10 cellular contexts compared by ENCODE assay signal in the genomic region with DNA sequence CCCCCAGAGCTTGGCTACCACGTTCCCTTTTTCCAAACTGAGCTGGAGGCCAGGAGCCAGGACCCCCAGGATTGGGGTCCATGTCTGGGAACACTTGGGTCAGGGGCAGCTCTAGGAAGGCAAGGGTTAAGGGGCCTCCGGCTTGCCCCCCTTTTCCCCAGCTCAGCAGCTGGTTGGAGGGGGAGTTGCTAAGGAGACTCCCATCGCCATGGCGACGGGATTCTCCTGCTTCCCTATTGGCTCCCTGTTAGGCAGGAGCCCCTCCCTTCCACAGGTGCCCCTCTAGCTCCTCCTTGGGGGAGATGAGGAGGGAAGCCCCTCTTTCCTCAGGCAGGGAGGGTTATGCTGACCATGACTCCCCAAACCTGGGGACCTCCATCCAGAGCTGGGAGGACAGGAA. TPM values are rescaled to one million over a fixed set of nuclear protein-coding genes. Genes with fewer than 3 reads are reported as not detected.
DNase-seq lines count a peak whose midpoint lies in the region; ATAC-seq and TF ChIP-seq lines count a peak whose summit lies in the region.
"Had no signal": no experiment of that assay in that cellular context is flagged by ENCODE, and none has a peak within 500 bp of the region (broad histone marks: within the 10 kb centered on the region; RNA-seq: fewer than 3 reads in every experiment).

No MANE protein-coding gene starts in this region.

- no peaks in the 10 kb centered on the region for H3K27me3 ChIP-seq in Karpas-422 (ENCODE audit: low read length)
- H3K27me3 ChIP-seq in mesenchymal stem cell (ENCODE audit: control insufficient read depth in 1 of 2, insufficient read depth in 1 of 2, low read length in 2 of 2), result no peaks in the 10 kb centered on the region
- H3K27me3 ChIP-seq in thyroid gland, result no peaks in the 10 kb centered on the region

- H3K4me2 ChIP-seq in Karpas-422 (ENCODE audit: low read depth, low read length, poor library complexity, severe bottlenecking), result no peak overlapping the region
- no peak overlapping the region for H3K4me2 ChIP-seq in mesenchymal stem cell (ENCODE audit: low read length, poor library complexity, severe bottlenecking)

- ATAC-seq in GM18517 (IDR thresholded peaks at IDR 0.05; ENCODE audit: unreplicated experiment), result no peak
- no peak for ATAC-seq in HG02759 (IDR thresholded peaks at IDR 0.05; ENCODE audit: unreplicated experiment)

- H3K4ac ChIP-seq in mesenchymal stem cell (ENCODE audit: low read depth in 1 of 2, low read length in 2 of 2), result no peak overlapping the region

- H3K9ac ChIP-seq in Karpas-422 (ENCODE audit: low read length) (no peak overlapping the region), mesenchymal stem cell (ENCODE audit: low read length) (no peak overlapping the region)

- H2BK12ac ChIP-seq in mesenchymal stem cell (ENCODE audit: low read length in 2 of 2), result no peak overlapping the region

- no peak overlapping the region for H3K14ac ChIP-seq in mesenchymal stem cell (ENCODE audit: low read length in 2 of 2)

- peak; percentile 80 for DNase-seq in D341Med (ENCODE audit: low spot score)
- peak; percentile 71 for DNase-seq in Karpas-422
- DNase-seq in amniotic epithelial cell (ENCODE audit: low read depth), result peak; percentile 36
- DNase-seq in mesenchymal stem cell, result peak; percentile 40
- DNase-seq in thyroid gland, result no peak
- DNase-seq: activated effector memory CD4-positive, alpha-beta T cell treated with anti-CD3 and anti-CD28 coated beads, Interleukin-2, amount 50 U/mL, for 16 hours; DMS79 treated with DMSO at 0.1 percent for 48 hours; KBM-7 had no signal

- no peaks in the 10 kb centered on the region for H3K36me3 ChIP-seq in Karpas-422 (ENCODE audit: insufficient read depth, low read length)
- peaks cover 7 to 8% of the 10 kb centered on the region in 2 experiments for H3K36me3 ChIP-seq in mesenchymal stem cell (ENCODE audit: control insufficient read depth in 1 of 2, insufficient read depth in 2 of 2, low read depth in 1 of 2, low read length in 2 of 2)
- H3K36me3 ChIP-seq in thyroid gland, result peaks cover 0 to 5% of the 10 kb centered on the region in 2 donors

- H2AK5ac ChIP-seq in mesenchymal stem cell (ENCODE audit: low read length, severe bottlenecking), result no peak overlapping the region

- H2BK5ac ChIP-seq in mesenchymal stem cell (ENCODE audit: low read depth, low read length, poor library complexity, severe bottlenecking), result no peak overlapping the region

- H3K4me3 ChIP-seq in Karpas-422 (ENCODE audit: low read length), result no peak overlapping the region
- H3K4me3 ChIP-seq in mesenchymal stem cell (ENCODE audit: insufficient read depth in 1 of 2, low read depth in 1 of 2, low read length in 2 of 2), result no peak overlapping the region
- no peak overlapping the region for H3K4me3 ChIP-seq in thyroid gland (replicated peaks in 1 of 3)

- intact Hi-C loops in thyroid gland (cut with DNase I), result no loop called here

- no peaks in the 10 kb centered on the region for H4K20me1 ChIP-seq in Karpas-422 (ENCODE audit: insufficient read depth, low read depth, low read length)

- H2AFZ ChIP-seq in Karpas-422 (ENCODE audit: low read length), result no peak overlapping the region
- H2AFZ ChIP-seq in mesenchymal stem cell (ENCODE audit: low read depth, low read length), result no peak overlapping the region

- H4K8ac ChIP-seq in mesenchymal stem cell (ENCODE audit: low read length), result no peak overlapping the region

- no peak overlapping the region for H3K23ac ChIP-seq in mesenchymal stem cell (ENCODE audit: low read length in 2 of 2)

- no peak overlapping the region for H3K27ac ChIP-seq in Karpas-422 (ENCODE audit: low read length)
- H3K27ac ChIP-seq in mesenchymal stem cell (ENCODE audit: low read length, poor library complexity, severe bottlenecking), result no peak overlapping the region
- H3K27ac ChIP-seq in thyroid gland, result no peak overlapping the region

- no peaks in the 10 kb centered on the region for H3K79me1 ChIP-seq in mesenchymal stem cell (replicated peaks; ENCODE audit: low read length, poor library complexity, severe bottlenecking)

- TF ChIP-seq POLR2A in thyroid gland (IDR thresholded peaks at IDR 0.05), result no peak

- H3K79me2 ChIP-seq in Karpas-422 (ENCODE audit: low read length), result no peaks in the 10 kb centered on the region

- no peak overlapping the region for H2BK15ac ChIP-seq in mesenchymal stem cell (ENCODE audit: low read depth, poor library complexity, severe bottlenecking)

- H3K4me1 ChIP-seq in Karpas-422 (ENCODE audit: low read length) (no peaks in the 10 kb centered on the region), mesenchymal stem cell (ENCODE audit: control insufficient read depth, insufficient read depth, low read depth, low read length) (peaks cover 1% of the 10 kb centered on the region), thyroid gland (no peaks in the 10 kb centered on the region)

- no peak overlapping the region for H4K91ac ChIP-seq in mesenchymal stem cell (ENCODE audit: low read length)

- H3K18ac ChIP-seq in mesenchymal stem cell (ENCODE audit: low read depth in 1 of 2, low read length in 2 of 2), result no peak overlapping the region

- 31% methylated on average over 2 of the region's 5 CpGs for WGBS in mesenchymal stem cell
- WGBS in thyroid gland, 2 donors, result 58 to 65% methylated on average over 2 to 5 of the region's 5 CpGs

- no peak for TF ChIP-seq CTCF in thyroid gland (IDR thresholded peaks at IDR 0.05)

- no peaks in the 10 kb centered on the region for H3K9me3 ChIP-seq in Karpas-422 (ENCODE audit: low read length)
- H3K9me3 ChIP-seq in mesenchymal stem cell (ENCODE audit: control insufficient read depth, low read length), result no peaks in the 10 kb centered on the region
- H3K9me3 ChIP-seq in thyroid gland, result no peaks in the 10 kb centered on the region

- H3K9me2 ChIP-seq in Karpas-422 (replicated peaks; ENCODE audit: insufficient read depth, low read length), result no peaks in the 10 kb centered on the region

- H2BK120ac ChIP-seq in mesenchymal stem cell (ENCODE audit: low read depth, low read length), result no peak overlapping the region

RNA-seq across cellular contexts. Expression of a gene that starts 33.9 kb away (rescaled TPM):
- 2.6 and 2.9 TPM in 2 replicates for total RNA-seq in Karpas-422 (2014; rRNA removed; shearing (Covaris generic); ENCODE audit: low replicate concordance)
- polyA plus RNA-seq in mesenchymal stem cell (2013, experiment 1 of 2), result 10.4 TPM
- 10.3 TPM for polyA plus RNA-seq in mesenchymal stem cell (2013, experiment 2 of 2)
- total RNA-seq in thyroid gland, result 10 to 100 TPM; 16.1 to 21.0 (median 18.4) TPM

RNA-seq across cellular contexts. Expression of a gene that starts 48.9 kb away (rescaled TPM):
- 25.0 and 53.9 TPM in 2 replicates for total RNA-seq in Karpas-422 (2014; rRNA removed; shearing (Covaris generic); ENCODE audit: low replicate concordance)
- polyA plus RNA-seq in mesenchymal stem cell (2013, experiment 1 of 2), result 40.1 TPM
- 37.6 TPM for polyA plus RNA-seq in mesenchymal stem cell (2013, experiment 2 of 2)
- total RNA-seq in thyroid gland, result 10 to 100 TPM; 95.4 to 99.9 (median 97.8) TPM

RNA-seq across cellular contexts. Expression of a gene that starts 50.9 kb away (rescaled TPM):
- total RNA-seq in Karpas-422 (2014; rRNA removed; shearing (Covaris generic); ENCODE audit: low replicate concordance), result 86.3 and 225 TPM in 2 replicates
- 163 TPM for polyA plus RNA-seq in mesenchymal stem cell (2013, experiment 1 of 2)
- polyA plus RNA-seq in mesenchymal stem cell (2013, experiment 2 of 2), result 156 TPM
- total RNA-seq in thyroid gland, result 100 to 1,000 TPM in 3 of 4 donors, 10 to 100 TPM in 1; 99.7 to 154 (median 125) TPM

Comparison
In these comparisons a context has a peak if more than half of its experiments do, and no peak if none do; other contexts are left out.
1. DNase-seq: peak in D341Med (single experiment), Karpas-422 (single experiment), amniotic epithelial cell (single experiment) and mesenchymal stem cell (single experiment); none in thyroid gland (0 of 2).